21 cellular contexts compared by ENCODE assay signal in the genomic region with DNA sequence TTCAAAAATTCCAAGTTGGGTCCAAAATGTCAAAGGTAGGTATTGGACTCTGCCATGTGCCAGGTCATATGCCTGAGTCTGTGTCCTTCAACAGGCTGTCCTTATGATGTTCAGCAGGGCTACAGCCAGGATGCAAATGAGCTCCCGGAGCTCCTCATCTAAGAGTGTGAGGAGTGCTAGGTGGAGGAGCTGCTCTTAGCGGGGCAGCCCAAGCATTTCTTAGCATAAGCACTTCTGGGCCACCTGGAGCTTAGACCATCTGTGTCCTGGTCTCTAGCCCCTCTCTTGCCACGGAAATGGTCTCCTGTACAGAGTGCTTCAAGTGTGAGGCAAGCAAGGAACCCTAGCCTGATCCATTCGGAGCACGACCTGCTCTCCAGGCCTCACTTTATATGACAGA.
DNase-seq lines count a peak whose midpoint lies in the region; ATAC-seq and TF ChIP-seq lines count a peak whose summit lies in the region.
"Had no signal": no experiment of that assay in that cellular context is flagged by ENCODE, and none has a peak within 500 bp of the region (broad histone marks: within the 10 kb centered on the region; RNA-seq: fewer than 3 reads in every experiment).

No MANE protein-coding gene starts in this region.

- no peaks in the 10 kb centered on the region for H3K36me3 Mint-ChIP-seq in activated T-cell treated with anti-CD3 and anti-CD28 coated beads, Interleukin-2, amount 50 U/mL, for 24 hours (ENCODE audit: low read depth)
- no peaks in the 10 kb centered on the region for H3K36me3 Mint-ChIP-seq in glutamatergic neuron (ENCODE audit: unreplicated experiment)

- H3K36me3 ChIP-seq in vagina, result no peaks in the 10 kb centered on the region
- H3K36me3 ChIP-seq: BE2C had no signal

- H3K4me1 Mint-ChIP-seq in activated T-cell treated with anti-CD3 and anti-CD28 coated beads, Interleukin-2, amount 50 U/mL, for 24 hours (ENCODE audit: low read depth), result peaks cover 9% of the 10 kb centered on the region
- peaks cover 14% of the 10 kb centered on the region for H3K4me1 Mint-ChIP-seq in glutamatergic neuron (ENCODE audit: low read depth, unreplicated experiment)

- ATAC-seq in HG03469 (IDR thresholded peaks at IDR 0.05; ENCODE audit: unreplicated experiment), result no peak
- ATAC-seq: GM12878, HepG2, K562 had no signal

- no peak overlapping the region for H3K27ac ChIP-seq in vagina
- H3K27ac ChIP-seq: HL-60, PC-9 had no signal

- no peak overlapping the region for H3K4me3 Mint-ChIP-seq in activated T-cell treated with anti-CD3 and anti-CD28 coated beads, Interleukin-2, amount 50 U/mL, for 24 hours
- H3K4me3 Mint-ChIP-seq in glutamatergic neuron (ENCODE audit: unreplicated experiment), result no peak overlapping the region

- H3K4me3 ChIP-seq in vagina, result no peak overlapping the region
- H3K4me3 ChIP-seq: GM12878, K562, PC-9 had no signal

- TF ChIP-seq CTCF in glutamatergic neuron (IDR thresholded peaks at IDR 0.05; ENCODE audit: partially characterized antibody, unreplicated experiment), result no peak
- TF ChIP-seq CTCF in vagina (IDR thresholded peaks at IDR 0.05), result no peak

- peak; percentile 20 for DNase-seq in activated T-cell treated with anti-CD3 and anti-CD28 coated beads, Interleukin-2, amount 50 U/mL, for 24 hours
- no peak for DNase-seq in activated T-cell treated with anti-CD3 and anti-CD28 coated beads, Interleukin-2, amount 50 U/mL, for 48 hours
- peak; percentile 84 for DNase-seq in NCI-H524 treated with DMSO at 0.1 percent for 48 hours (lab: John Stamatoyannopoulos, UW)
- DNase-seq in glutamatergic neuron, result no peak
- peak; percentile 61 to 83 for DNase-seq in vagina (ENCODE audit: extremely low spot score in 2 of 2)
- no peak for DNase-seq in HK-2 (ENCODE audit: unreplicated experiment)
- DNase-seq: BE2C, DMS79 treated with DMSO at 0.1 percent for 48 hours, MM.1S, NCI-H1048, NCI-H1417 treated with DMSO at 0.1 percent for 48 hours, NCI-H187, NCI-H69, PC-9, RPMI8226, SHP77 had no signal

- TF ChIP-seq POLR2A in vagina (IDR thresholded peaks at IDR 0.05), result no peak

- H3K27me3 ChIP-seq in vagina, result no peaks in the 10 kb centered on the region

- no peak overlapping the region for H3K27ac Mint-ChIP-seq in activated T-cell treated with anti-CD3 and anti-CD28 coated beads, Interleukin-2, amount 50 U/mL, for 24 hours
- H3K27ac Mint-ChIP-seq in glutamatergic neuron (ENCODE audit: unreplicated experiment), result peak overlapping the region; percentile 33

- peaks cover 20% of the 10 kb centered on the region for H3K27me3 Mint-ChIP-seq in activated T-cell treated with anti-CD3 and anti-CD28 coated beads, Interleukin-2, amount 50 U/mL, for 24 hours
- H3K27me3 Mint-ChIP-seq in glutamatergic neuron (ENCODE audit: unreplicated experiment), result peaks cover 12% of the 10 kb centered on the region

- H3K4me1 ChIP-seq in vagina, result no peaks in the 10 kb centered on the region
- H3K4me1 ChIP-seq: BE2C had no signal

- intact Hi-C loops in vagina (cut with DNase I), result loop anchor here (10.0 kb wide), 1 partner anchor 216 kb away; no protein-coding TSS in a partner anchor

- H3K9me3 ChIP-seq in vagina, result no peaks in the 10 kb centered on the region
- H3K9me3 ChIP-seq: BE2C had no signal

- H3K9me3 Mint-ChIP-seq in activated T-cell treated with anti-CD3 and anti-CD28 coated beads, Interleukin-2, amount 50 U/mL, for 24 hours, result no peaks in the 10 kb centered on the region
- H3K9me3 Mint-ChIP-seq in glutamatergic neuron (ENCODE audit: unreplicated experiment), result peaks cover 1% of the 10 kb centered on the region

Comparison
In these comparisons a context has a peak if more than half of its experiments do, and no peak if none do; other contexts are left out.
1. DNase-seq: peak in activated T-cell treated with anti-CD3 and anti-CD28 coated beads, Interleukin-2, amount 50 U/mL, for 24 hours (single experiment), NCI-H524 treated with DMSO at 0.1 percent for 48 hours (single experiment) and vagina (2 of 2); none in activated T-cell treated with anti-CD3 and anti-CD28 coated beads, Interleukin-2, amount 50 U/mL, for 48 hours (0 of 2), glutamatergic neuron (single experiment) and HK-2 (single experiment).